Comparison of ENCODE assay signal across 16 cellular contexts in genomic region chr13:106573855-106574254, GRCh38. TPM values are rescaled to one million over a fixed set of nuclear protein-coding genes. Genes with fewer than 3 reads are reported as not detected.
A peak's percentile ranks its signal among the peaks of the same experiment; 100 is the strongest.
DNase-seq lines count a peak whose midpoint lies in the region; ATAC-seq and TF ChIP-seq lines count a peak whose summit lies in the region.
"Had no signal": no experiment of that assay in that cellular context is flagged by ENCODE, and none has a peak within 500 bp of the region (broad histone marks: within the 10 kb centered on the region; RNA-seq: fewer than 3 reads in every experiment).

No MANE protein-coding gene starts in this region.

- peaks cover 2 to 12% (median 8%) of the 10 kb centered on the region in 5 donors for H3K4me1 ChIP-seq in subcutaneous abdominal adipose tissue (ENCODE audit: control insufficient read depth in 5 of 5, insufficient read depth in 5 of 5, low read length in 5 of 5)

- peak overlapping the region in 43 of 59 donors; percentile 4 to 78 (median 61) for H3K27ac ChIP-seq in dorsolateral prefrontal cortex
- peak overlapping the region; percentile 61 for H3K27ac ChIP-seq in subcutaneous abdominal adipose tissue (ENCODE audit: low read depth, low read length)

- intact Hi-C loops in dorsolateral prefrontal cortex (cut with DNase I): no loop called here
- intact Hi-C loops in left ventricle myocardium superior (cut with micrococcal nuclease): no loop called here

- TF ChIP-seq CTCF in dorsolateral prefrontal cortex (IDR thresholded peaks at IDR 0.05 in 54 of 56, conservative IDR thresholded peaks at IDR 0.05 in 2 of 56; ENCODE audit: low read depth in 1 of 56, partially characterized antibody in 56 of 56): no peak

- H3K9me3 ChIP-seq in subcutaneous abdominal adipose tissue (ENCODE audit: control insufficient read depth in 5 of 5, low read length in 5 of 5): peaks cover 0 to under 1% (median 0%) of the 10 kb centered on the region in 5 donors

- peak; percentile 34 for DNase-seq in EL
- no peak for DNase-seq in dorsolateral prefrontal cortex
- DNase-seq in left ventricle myocardium superior: peak; percentile 56
- DNase-seq in NCI-H1105 treated with DMSO at 0.1 percent for 48 hours (lab: John Stamatoyannopoulos, UW): no peak
- DNase-seq in NCI-H2227 treated with DMSO at 0.1 percent for 48 hours (lab: John Stamatoyannopoulos, UW): no peak
- DNase-seq in iPS-NIHi11 (ENCODE audit: low spot score): no peak
- DNase-seq in SHP77 (lab: John Stamatoyannopoulos, UW): no peak
- DNase-seq: activated CD4-positive, alpha-beta T cell treated with anti-CD3 and anti-CD28 coated beads for 4 hours; foreskin melanocyte; immature natural killer cell; NCI-H2081; NCI-H774; retina; stimulated activated naive CD4-positive, alpha-beta T cell treated with Interleukin-2 at 50 U/mL for 16 hours had no signal

- ATAC-seq in left ventricle myocardium superior: peak; percentile 48

- peak overlapping the region in 1 of 5 donors; percentile 21 for H3K9ac ChIP-seq in subcutaneous abdominal adipose tissue (ENCODE audit: low read length in 5 of 5)

- H3K4me3 ChIP-seq in dorsolateral prefrontal cortex: no peak overlapping the region
- no peak overlapping the region for H3K4me3 ChIP-seq in subcutaneous abdominal adipose tissue (ENCODE audit: low read depth in 1 of 5, low read length in 5 of 5)
- H3K4me3 ChIP-seq: coronary artery had no signal

- H3K27me3 ChIP-seq in dorsolateral prefrontal cortex (no peaks in the 10 kb centered on the region), subcutaneous abdominal adipose tissue (ENCODE audit: control insufficient read depth in 5 of 5, insufficient read depth in 4 of 5, low read length in 5 of 5) (no peaks in the 10 kb centered on the region)

- no peaks in the 10 kb centered on the region for H3K36me3 ChIP-seq in subcutaneous abdominal adipose tissue (ENCODE audit: control insufficient read depth in 5 of 5, insufficient read depth in 5 of 5, low read length in 5 of 5)

RNA-seq across cellular contexts. Expression of gene ARGLU1, which starts 5.9 kb away (rescaled TPM):
- total RNA-seq in dorsolateral prefrontal cortex (100 to 1,000 TPM; 101 to 209 (median 139) TPM), left ventricle myocardium superior (32.4 TPM)

RNA-seq across cellular contexts. Expression of gene EFNB2, which starts 38.4 kb away (rescaled TPM):
- total RNA-seq in dorsolateral prefrontal cortex: 10 to 100 TPM; 19.0 to 43.3 (median 29.8) TPM
- total RNA-seq in left ventricle myocardium superior: 9.2 TPM

Comparison
In these comparisons a context has a peak if more than half of its experiments do, and no peak if none do; other contexts are left out.
1. DNase-seq: peak in EL (single experiment) and left ventricle myocardium superior (single experiment); none in dorsolateral prefrontal cortex (0 of 10), NCI-H1105 treated with DMSO at 0.1 percent for 48 hours (single experiment), NCI-H2227 treated with DMSO at 0.1 percent for 48 hours (single experiment), iPS-NIHi11 (single experiment) and SHP77 (0 of 2).